ENCODE assay signal across 10 cellular contexts in genomic region chr7:539731-540411, GRCh38. TPM values are rescaled to one million over a fixed set of nuclear protein-coding genes. Genes with fewer than 3 reads are reported as not detected.
DNase-seq lines count a peak whose midpoint lies in the region; ATAC-seq and TF ChIP-seq lines count a peak whose summit lies in the region.
"Had no signal": no experiment of that assay in that cellular context is flagged by ENCODE, and none has a peak within 500 bp of the region (broad histone marks: within the 10 kb centered on the region; RNA-seq: fewer than 3 reads in every experiment).

No MANE protein-coding gene starts in this region.

- H2AFZ ChIP-seq in smooth muscle cell (ENCODE audit: low read depth): no peak overlapping the region

- DNase-seq in HK-2 (ENCODE audit: unreplicated experiment) (peak; percentile 97), SJCRH30 (peak; percentile 77 to 85), glomerular visceral epithelial cell (ENCODE audit: extremely low spot score) (peak; percentile 97), smooth muscle cell (lab: John Stamatoyannopoulos, UW; ENCODE audit: unreplicated experiment) (peak; percentile 43), NCI-H1105 treated with DMSO at 0.1 percent for 48 hours (lab: John Stamatoyannopoulos, UW) (no peak), gastrocnemius medialis (no peak), KG1 (lab: John Stamatoyannopoulos, UW) (no peak)
- DNase-seq: activated naive CD4-positive, alpha-beta T cell treated with anti-CD3 and anti-CD28 coated beads, Interleukin-2, amount 10 ng/mL, durations not matched to agents 7 days and 5 days had no signal

- in situ Hi-C loops in gastrocnemius medialis (cut with MboI; ENCODE audit: low sequenced_read_pairs in 4 of 4): no loop called here

- H4K20me1 ChIP-seq in smooth muscle cell (ENCODE audit: low read depth): no peaks in the 10 kb centered on the region

- TF ChIP-seq CTCF in smooth muscle cell (IDR thresholded peaks at IDR 0.05; ENCODE audit: borderline replicate concordance, insufficient read depth, poor library complexity, severe bottlenecking) (no peak), gastrocnemius medialis (IDR thresholded peaks at IDR 0.05 in 4 of 5, conservative IDR thresholded peaks at IDR 0.05 in 1 of 5) (no peak)

- H3K9me3 ChIP-seq in SJCRH30 (replicated peaks) (no peaks in the 10 kb centered on the region), smooth muscle cell (replicated peaks; ENCODE audit: low read depth) (no peaks in the 10 kb centered on the region), gastrocnemius medialis (no peaks in the 10 kb centered on the region)
- H3K9me3 ChIP-seq: esophagus muscularis mucosa had no signal

- ATAC-seq in gastrocnemius medialis (no peak), HG03432 (IDR thresholded peaks at IDR 0.05; ENCODE audit: unreplicated experiment) (no peak)

- peak overlapping the region; percentile 74 for H3K4me2 ChIP-seq in smooth muscle cell

- 53% methylated on average over 12 of the region's 17 CpGs for WGBS in smooth muscle cell (ENCODE audit: low lambda C conversion rate)

- H3K27me3 ChIP-seq in SJCRH30 (no peaks in the 10 kb centered on the region), smooth muscle cell (ENCODE audit: low read depth) (no peaks in the 10 kb centered on the region), gastrocnemius medialis (no peaks in the 10 kb centered on the region)
- H3K27me3 ChIP-seq: esophagus muscularis mucosa had no signal

- no peak for TF ChIP-seq POLR2A in gastrocnemius medialis (IDR thresholded peaks at IDR 0.05)

- peaks cover 18% of the 10 kb centered on the region for H3F3A ChIP-seq in smooth muscle cell (ENCODE audit: low read depth)

- H3K79me2 ChIP-seq in smooth muscle cell (ENCODE audit: low read depth): no peaks in the 10 kb centered on the region

- intact Hi-C loops in gastrocnemius medialis (cut with DNase I; ENCODE audit: low total_unique reads): no loop called here

- no peak overlapping the region for H3K4me3 ChIP-seq in SJCRH30
- no peak overlapping the region for H3K4me3 ChIP-seq in smooth muscle cell
- H3K4me3 ChIP-seq in gastrocnemius medialis: no peak overlapping the region
- H3K4me3 ChIP-seq: esophagus muscularis mucosa had no signal

- H3K4me1 ChIP-seq in SJCRH30 (peaks cover 28% of the 10 kb centered on the region), smooth muscle cell (ENCODE audit: low read depth) (peaks cover 24% of the 10 kb centered on the region), gastrocnemius medialis (no peaks in the 10 kb centered on the region)

- peak overlapping the region; percentile 79 for H3K9ac ChIP-seq in smooth muscle cell (ENCODE audit: low read depth)

- H3K36me3 ChIP-seq in SJCRH30 (no peaks in the 10 kb centered on the region), smooth muscle cell (ENCODE audit: low read depth) (no peaks in the 10 kb centered on the region), gastrocnemius medialis (no peaks in the 10 kb centered on the region)
- H3K36me3 ChIP-seq: esophagus muscularis mucosa had no signal

- H3K27ac ChIP-seq in SJCRH30: peak overlapping the region; percentile 52; the same call in 1 of the 2 replicates
- H3K27ac ChIP-seq in smooth muscle cell (ENCODE audit: low read depth): peak overlapping the region; percentile 98
- H3K27ac ChIP-seq in gastrocnemius medialis: no peak overlapping the region
- H3K27ac ChIP-seq: esophagus muscularis mucosa had no signal

RNA-seq across cellular contexts. Expression of gene PDGFA, which starts 20.2 kb away (rescaled TPM):
- 26.9 and 31.6 TPM in 2 replicates for total RNA-seq in SJCRH30 (2014; rRNA removed; shearing (Covaris generic))
- total RNA-seq in smooth muscle cell (68.1 and 97.2 TPM in 2 replicates), gastrocnemius medialis (10 to 100 TPM; 10.8 to 31.7 (median 26.0) TPM)
- polyA plus RNA-seq in smooth muscle cell: 32.0 and 33.7 TPM in 2 replicates

Comparison
In these comparisons a context has a peak if more than half of its experiments do, and no peak if none do; other contexts are left out.
1. DNase-seq: peak in HK-2 (single experiment), SJCRH30 (2 of 2), glomerular visceral epithelial cell (single experiment) and smooth muscle cell (single experiment); none in NCI-H1105 treated with DMSO at 0.1 percent for 48 hours (single experiment), gastrocnemius medialis (0 of 2) and KG1 (single experiment).
2. H3K27ac ChIP-seq: peak in SJCRH30 (single experiment) and smooth muscle cell (single experiment); none in gastrocnemius medialis (0 of 4).